19 cellular contexts compared by ENCODE assay signal in the genomic region with DNA sequence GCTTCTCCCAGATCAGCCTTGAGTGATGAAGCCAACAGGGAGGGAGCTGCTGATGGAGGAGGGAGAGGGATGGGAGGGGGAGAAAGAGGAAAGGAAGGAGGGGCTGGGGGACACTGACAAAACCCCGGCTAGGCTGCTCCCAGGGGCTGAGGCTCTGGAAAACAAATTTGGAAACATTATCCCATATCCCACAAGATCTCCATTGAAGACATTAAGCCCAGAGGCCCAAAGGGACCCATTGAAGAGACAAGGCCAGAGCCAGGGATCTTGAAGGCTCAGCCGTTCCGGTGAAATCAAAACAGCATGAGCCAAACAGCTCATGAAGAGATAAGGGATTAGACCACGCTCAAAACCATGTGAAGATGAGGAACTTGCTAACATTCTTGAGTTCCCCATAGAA.
DNase-seq lines count a peak whose midpoint lies in the region; ATAC-seq and FAIRE-seq lines count a peak whose summit lies in the region.
"Had no signal": no experiment of that assay in that cellular context is flagged by ENCODE, and none has a peak within 500 bp of the region (broad histone marks: within the 10 kb centered on the region; RNA-seq: fewer than 3 reads in every experiment).

No MANE protein-coding gene starts in this region.

- intact Hi-C loops in Right ventricle myocardium inferior (cut with DNase I) = no loop called here
- intact Hi-C loops in cardiac septum (cut with DNase I) = no loop called here
- intact Hi-C loops in left ventricle myocardium superior (cut with micrococcal nuclease) = no loop called here
- intact Hi-C loops in aorta (cut with DNase I) = no loop called here

- H3K9me3 Mint-ChIP-seq in activated naive CD8-positive, alpha-beta T cell treated with anti-CD3 and anti-CD28 coated beads for 36 hours = peaks cover 2% of the 10 kb centered on the region

- peaks cover 59% of the 10 kb centered on the region for H3K4me1 Mint-ChIP-seq in activated naive CD8-positive, alpha-beta T cell treated with anti-CD3 and anti-CD28 coated beads for 36 hours

- H3K36me3 Mint-ChIP-seq in activated naive CD8-positive, alpha-beta T cell treated with anti-CD3 and anti-CD28 coated beads for 36 hours = peaks cover 1% of the 10 kb centered on the region
- H3K36me3 Mint-ChIP-seq: type B pancreatic cell had no signal

- no peaks in the 10 kb centered on the region for H3K27me3 ChIP-seq in aorta (ENCODE audit: control insufficient read depth in 1 of 2, insufficient read depth in 2 of 2, low read length in 1 of 2)
- H3K27me3 ChIP-seq: foreskin keratinocyte, left lung had no signal

- H3K27ac ChIP-seq in aorta (ENCODE audit: low read depth in 1 of 2, low read length in 2 of 2) = no peak overlapping the region
- H3K27ac ChIP-seq: foreskin keratinocyte, left lung, RWPE1 had no signal

- H3K4me3 Mint-ChIP-seq in activated naive CD8-positive, alpha-beta T cell treated with anti-CD3 and anti-CD28 coated beads for 36 hours = no peak overlapping the region
- H3K4me3 Mint-ChIP-seq: type B pancreatic cell had no signal

- no peak overlapping the region for H3K4me3 ChIP-seq in aorta (ENCODE audit: low read length in 2 of 2)
- H3K4me3 ChIP-seq: coronary artery, left lung had no signal

- FAIRE-seq in frontal cortex (lab: Jason Lieb, UNC) = no peak

- no peaks in the 10 kb centered on the region for H3K27me3 Mint-ChIP-seq in activated naive CD8-positive, alpha-beta T cell treated with anti-CD3 and anti-CD28 coated beads for 36 hours
- H3K27me3 Mint-ChIP-seq: type B pancreatic cell had no signal

- ATAC-seq in Right ventricle myocardium inferior = peak; percentile 91
- ATAC-seq in left ventricle myocardium superior = peak; percentile 93
- peak; percentile 72 for ATAC-seq in aorta (ENCODE audit: low FRiP score)
- no peak for ATAC-seq in GM19397 (IDR thresholded peaks at IDR 0.05; ENCODE audit: unreplicated experiment)
- ATAC-seq in HG03039 (IDR thresholded peaks at IDR 0.05; ENCODE audit: unreplicated experiment) = no peak
- ATAC-seq: left lung had no signal

- DNase-seq in Right ventricle myocardium inferior (ENCODE audit: missing footprints) (no peak), cardiac septum (ENCODE audit: low spot score) (no peak), left ventricle myocardium superior (peak; percentile 51), aorta (no peak), frontal cortex (ENCODE audit: low spot score in 2 of 2) (no peak)
- DNase-seq in activated naive CD8-positive, alpha-beta T cell treated with anti-CD3 and anti-CD28 coated beads for 36 hours = no peak
- DNase-seq: activated CD4-positive, alpha-beta T cell treated with anti-CD3 and anti-CD28 coated beads for 1 hour; DND-41; foreskin keratinocyte; left lung; NCI-H1930; NCI-H446 treated with DMSO at 0.1 percent for 48 hours; nucleus accumbens; stimulated activated naive CD4-positive, alpha-beta T cell treated with Interleukin-2 at 50 U/mL for 16 hours had no signal

- no peaks in the 10 kb centered on the region for H3K4me1 ChIP-seq in aorta (ENCODE audit: control insufficient read depth in 1 of 2, insufficient read depth in 2 of 2, low read length in 2 of 2)
- H3K4me1 ChIP-seq: left lung had no signal

- WGBS in aorta, 2 donors = 63 to 71% methylated on average over 4 of the region's 4 CpGs

- no peaks in the 10 kb centered on the region for H3K9me3 ChIP-seq in aorta (ENCODE audit: control insufficient read depth, low read length)
- H3K9me3 ChIP-seq: left lung had no signal

- H3K27ac Mint-ChIP-seq in activated naive CD8-positive, alpha-beta T cell treated with anti-CD3 and anti-CD28 coated beads for 36 hours = peak overlapping the region; percentile 25
- H3K27ac Mint-ChIP-seq: type B pancreatic cell had no signal

- H3K36me3 ChIP-seq in aorta (ENCODE audit: control insufficient read depth in 1 of 2, insufficient read depth in 2 of 2, low read length in 1 of 2) = no peaks in the 10 kb centered on the region
- H3K36me3 ChIP-seq: left lung had no signal

Comparison
In these comparisons a context has a peak if more than half of its experiments do, and no peak if none do; other contexts are left out.
1. ATAC-seq: peak in Right ventricle myocardium inferior (single experiment), left ventricle myocardium superior (single experiment) and aorta (single experiment); none in GM19397 (single experiment) and HG03039 (single experiment).